18 cellular contexts compared by ENCODE assay signal in genomic region chr10:43296320-43296719, GRCh38. TPM values are rescaled to one million over a fixed set of nuclear protein-coding genes. Genes with fewer than 3 reads are reported as not detected.
DNase-seq lines count a peak whose midpoint lies in the region; ATAC-seq, FAIRE-seq and TF ChIP-seq lines count a peak whose summit lies in the region.
"Had no signal": no experiment of that assay in that cellular context is flagged by ENCODE, and none has a peak within 500 bp of the region (broad histone marks: within the 10 kb centered on the region; RNA-seq: fewer than 3 reads in every experiment).

No MANE protein-coding gene starts in this region.

- H3K27ac Mint-ChIP-seq in T-helper 1 cell treated with Interleukin-12 subunit alpha and Interleukin-12 subunit beta and Interleukin-4 antibody, amounts not matched to agents 30 μg/mL and 1 μg/mL, for 36 hours = peak overlapping the region; percentile 72
- H3K27ac Mint-ChIP-seq in central memory CD8-positive, alpha-beta T cell (ENCODE audit: low read depth) = peak overlapping the region; percentile 86
- H3K27ac Mint-ChIP-seq: B cell had no signal

- FAIRE-seq in HepG2 (lab: Jason Lieb, UNC) = no peak
- FAIRE-seq: G401.6 had no signal

- no peak for TF ChIP-seq CTCF in HepG2 (CRISPR knock-in tag; IDR thresholded peaks at IDR 0.05)
- TF ChIP-seq CTCF in right lobe of liver (IDR thresholded peaks at IDR 0.05) = no peak

- 33% methylated on average over 6 of the region's 7 CpGs for WGBS in HepG2 (ENCODE audit: low lambda C conversion rate)
- 94% methylated on average over 3 of the region's 7 CpGs for whole genome bisulfite sequencing in right lobe of liver (ENCODE audit: insufficient coverage, low coverage, low lambda C conversion rate, missing lambda C conversion rate)

- intact Hi-C loops in HepG2 (cut with micrococcal nuclease; ENCODE audit: unreplicated experiment) (no loop called here), right lobe of liver (cut with DNase I) (loop anchor here (5.0 to 10.0 kb wide), 3 partner anchors 48 to 168 kb away; no protein-coding TSS in a partner anchor)

- BruUV-seq in HepG2 (replicated peaks; lab: Mats Ljungman, UMichigan) = no TSS peak

- in situ Hi-C loops in HepG2 (cut with HindIII; ENCODE audit: extremely low pct_ligation_motif_present, low pct_unique_long_range_greater_than_20kb) = loop anchor here (10.0 kb wide), 1 partner anchor 168 kb away; no protein-coding TSS in a partner anchor

- H2AFZ ChIP-seq in HepG2 (ENCODE audit: low read length) = no peak overlapping the region
- H2AFZ ChIP-seq: PC-9 had no signal

- TF ChIP-seq EP300 in HepG2 (IDR thresholded peaks at IDR 0.05; ENCODE audit: low read depth in 2 of 2, low read length in 2 of 2) (no peak), HepG2 (CRISPR knock-in tag; IDR thresholded peaks at IDR 0.05; ENCODE audit: borderline replicate concordance) (no peak)

- no peak for TF ChIP-seq RAD21 in HepG2 (CRISPR knock-in tag; IDR thresholded peaks at IDR 0.05)

- ATAC-seq in HepG2 (peak; percentile 61), right lobe of liver (no peak), GM21390 (IDR thresholded peaks at IDR 0.05; ENCODE audit: unreplicated experiment) (no peak)
- ATAC-seq in central memory CD8-positive, alpha-beta T cell (replicated peaks; ENCODE audit: extremely low read depth, poor library complexity, severe bottlenecking) = no peak
- ATAC-seq: HCT116 had no signal

- H3K36me3 Mint-ChIP-seq in T-helper 1 cell treated with Interleukin-12 subunit alpha and Interleukin-12 subunit beta and Interleukin-4 antibody, amounts not matched to agents 30 μg/mL and 1 μg/mL, for 36 hours (ENCODE audit: low read depth) = peaks cover 17% of the 10 kb centered on the region
- peaks cover 4% of the 10 kb centered on the region for H3K36me3 Mint-ChIP-seq in central memory CD8-positive, alpha-beta T cell (ENCODE audit: insufficient read depth)

- peaks cover 7% of the 10 kb centered on the region for H3K27me3 Mint-ChIP-seq in T-helper 1 cell treated with Interleukin-12 subunit alpha and Interleukin-12 subunit beta and Interleukin-4 antibody, amounts not matched to agents 30 μg/mL and 1 μg/mL, for 36 hours (ENCODE audit: low read depth)
- H3K27me3 Mint-ChIP-seq in central memory CD8-positive, alpha-beta T cell = no peaks in the 10 kb centered on the region

- no peak overlapping the region for H3K9ac ChIP-seq in HepG2 (ENCODE audit: insufficient read depth, low read depth, low read length)

- CTCF ChIA-PET in HepG2 (lab: Yijun Ruan, JAX; ENCODE audit: low intra/inter-chr PET ratio, low total read pairs) = no interaction called here

- no peak overlapping the region for H3K4me3 ChIP-seq in HepG2 (replicated peaks in 1 of 3; ENCODE audit: insufficient read depth in 1 of 3, low read depth in 2 of 3, low read length in 3 of 3)
- no peak overlapping the region for H3K4me3 ChIP-seq in right lobe of liver
- H3K4me3 ChIP-seq: PC-9 had no signal

- H3K27me3 ChIP-seq in HepG2 (ENCODE audit: control insufficient read depth in 1 of 2, insufficient read depth in 2 of 2, low read length in 2 of 2) (peaks cover 1 to 29% of the 10 kb centered on the region in 2 experiments; a peak in 3 of 5 replicates), right lobe of liver (no peaks in the 10 kb centered on the region)

- no peak for TF ChIP-seq POLR2A in HepG2 (IDR thresholded peaks at IDR 0.05; ENCODE audit: insufficient read depth in 1 of 2, low read depth in 2 of 2, low read length in 2 of 2)
- TF ChIP-seq POLR2A in right lobe of liver (IDR thresholded peaks at IDR 0.05) = no peak

- DNase-seq in T-helper 1 cell (no peak), HepG2 (ENCODE audit: low spot score) (no peak), right lobe of liver (no peak), NCI-H226 (no peak)
- DNase-seq in central memory CD8-positive, alpha-beta T cell (ENCODE audit: low spot score in 2 of 2) = no peak
- DNase-seq in stimulated activated CD4-positive, alpha-beta T cell treated with anti-CD3 and anti-CD28 coated beads, Interleukin-12 subunit alpha, Interleukin-12 subunit beta, amount 100 ng/mL, for 4 hours = no peak
- DNase-seq: DND-41, NCI-H146, NCI-H2081, NCI-H510A treated with DMSO at 0.1 percent for 48 hours, PC-9 had no signal

- H3K4me2 ChIP-seq in HepG2 (ENCODE audit: low read depth, low read length) = no peak overlapping the region
- H3K4me2 ChIP-seq: PC-9 had no signal

- no peak overlapping the region for H3K27ac ChIP-seq in HepG2 (ENCODE audit: extremely low read length, insufficient read depth, low read length)
- H3K27ac ChIP-seq in right lobe of liver = no peak overlapping the region
- H3K27ac ChIP-seq: 22Rv1, HL-60, PC-9 had no signal

- H3K36me3 ChIP-seq in HepG2 (replicated peaks in 1 of 2; ENCODE audit: control insufficient read depth in 1 of 2, insufficient read depth in 2 of 2, low read length in 2 of 2) (no peaks in the 10 kb centered on the region), right lobe of liver (no peaks in the 10 kb centered on the region)

- H4K20me1 ChIP-seq in HepG2 (ENCODE audit: insufficient read depth, low read length) = no peaks in the 10 kb centered on the region

- H3K9me3 ChIP-seq in HepG2 (ENCODE audit: low read length) (no peaks in the 10 kb centered on the region), right lobe of liver (no peaks in the 10 kb centered on the region)

- no peaks in the 10 kb centered on the region for H3K79me2 ChIP-seq in HepG2 (ENCODE audit: insufficient read depth, low read length)

- peaks cover 79% of the 10 kb centered on the region for H3K4me1 Mint-ChIP-seq in T-helper 1 cell treated with Interleukin-12 subunit alpha and Interleukin-12 subunit beta and Interleukin-4 antibody, amounts not matched to agents 30 μg/mL and 1 μg/mL, for 36 hours (ENCODE audit: low read depth)
- H3K4me1 Mint-ChIP-seq in central memory CD8-positive, alpha-beta T cell = peaks cover 59% of the 10 kb centered on the region

- no peak overlapping the region for H3K4me3 Mint-ChIP-seq in T-helper 1 cell treated with Interleukin-12 subunit alpha and Interleukin-12 subunit beta and Interleukin-4 antibody, amounts not matched to agents 30 μg/mL and 1 μg/mL, for 36 hours
- no peak overlapping the region for H3K4me3 Mint-ChIP-seq in central memory CD8-positive, alpha-beta T cell
- H3K4me3 Mint-ChIP-seq: B cell had no signal

- peaks cover 23% of the 10 kb centered on the region for H3K9me3 Mint-ChIP-seq in T-helper 1 cell treated with Interleukin-12 subunit alpha and Interleukin-12 subunit beta and Interleukin-4 antibody, amounts not matched to agents 30 μg/mL and 1 μg/mL, for 36 hours
- no peaks in the 10 kb centered on the region for H3K9me3 Mint-ChIP-seq in central memory CD8-positive, alpha-beta T cell

- POLR2A ChIA-PET in HepG2 (lab: Yijun Ruan, JAX) = no interaction called here

- H3K4me1 ChIP-seq in HepG2 (ENCODE audit: insufficient read depth, low read length) = no peaks in the 10 kb centered on the region
- H3K4me1 ChIP-seq in right lobe of liver = no peaks in the 10 kb centered on the region

TF ChIP-seq in HepG2, 621 proteins besides CTCF, POLR2A, EP300 and RAD21:
- TF ChIP-seq SAFB2 (CRISPR knock-in tag; IDR thresholded peaks at IDR 0.05; ENCODE audit: borderline replicate concordance, low read depth) = no peak

RNA-seq across cellular contexts. Expression of gene RASGEF1A, which starts 29.5 kb away (rescaled TPM):
- total RNA-seq in HepG2 (2016; rRNA removed; fragmentation: Illumina TruSeq; extraction: Trizol) = 0.20 and 0.39 TPM in 2 replicates
- 0.61 TPM in 1 of 2 replicates, not detected in the other for total RNA-seq in HepG2 (2016; cell fraction: cytosol; rRNA removed; fragmentation: Illumina TruSeq; extraction: Trizol; ENCODE audit: low read depth)
- 0.11 and 0.51 TPM in 2 replicates for total RNA-seq in HepG2 (2016; cell fraction: insoluble cytoplasmic fraction; rRNA removed; fragmentation: Illumina TruSeq; extraction: Trizol)
- 0.28 and 0.45 TPM in 2 replicates for total RNA-seq in HepG2 (2016; cell fraction: membrane; rRNA removed; fragmentation: Illumina TruSeq; extraction: Trizol)
- total RNA-seq in HepG2 (2016; cell fraction: nucleus; rRNA removed; fragmentation: Illumina TruSeq; extraction: Trizol) = 0.31 TPM in 1 of 2 replicates, not detected in the other
- 0.14 and 0.41 TPM in 2 replicates for polyA plus RNA-seq in HepG2 (2011; rRNA removed)
- polyA plus RNA-seq in HepG2 (2011; cell fraction: cytosol; rRNA removed) = 0.23 and 0.33 TPM in 2 replicates
- polyA plus RNA-seq in HepG2 (2011; cell fraction: nucleus; rRNA removed) = 0.34 and 0.90 TPM in 2 replicates
- 0.04 and 0.09 TPM in 2 replicates for polyA plus RNA-seq in HepG2 (2012)
- polyA plus RNA-seq in HepG2 (2016; cell fraction: cytosol; fragmentation: Illumina TruSeq; extraction: Trizol; ENCODE audit: low read depth) = 0.08 and 0.25 TPM in 2 replicates
- polyA plus RNA-seq in HepG2 (2016; cell fraction: insoluble cytoplasmic fraction; fragmentation: Illumina TruSeq; extraction: Trizol; ENCODE audit: low read depth) = 0.42 and 0.59 TPM in 2 replicates
- 0.24 and 0.30 TPM in 2 replicates for polyA plus RNA-seq in HepG2 (2016; cell fraction: membrane; fragmentation: Illumina TruSeq; extraction: Trizol; ENCODE audit: low read depth)
- polyA plus RNA-seq in HepG2 (2016; cell fraction: nucleus; fragmentation: Illumina TruSeq; extraction: Trizol; ENCODE audit: insufficient read depth, low read depth) = 0.36 and 0.65 TPM in 2 replicates
- polyA minus RNA-seq in HepG2 (2011; rRNA and poly(A)+ RNA removed; ENCODE audit: low replicate concordance) = 0.10 and 0.72 TPM in 2 replicates
- not detected in 2 replicates for polyA minus RNA-seq in HepG2 (2011; cell fraction: cytosol; rRNA and poly(A)+ RNA removed)
- polyA minus RNA-seq in HepG2 (2011; cell fraction: nucleus; rRNA and poly(A)+ RNA removed) = 0.75 TPM in 1 of 2 replicates, not detected in the other
- total RNA-seq in right lobe of liver = under 1 TPM; 0.05 to 0.30 (median 0.12) TPM
